ENCODE assay signal across 2 cellular contexts in the genomic region with DNA sequence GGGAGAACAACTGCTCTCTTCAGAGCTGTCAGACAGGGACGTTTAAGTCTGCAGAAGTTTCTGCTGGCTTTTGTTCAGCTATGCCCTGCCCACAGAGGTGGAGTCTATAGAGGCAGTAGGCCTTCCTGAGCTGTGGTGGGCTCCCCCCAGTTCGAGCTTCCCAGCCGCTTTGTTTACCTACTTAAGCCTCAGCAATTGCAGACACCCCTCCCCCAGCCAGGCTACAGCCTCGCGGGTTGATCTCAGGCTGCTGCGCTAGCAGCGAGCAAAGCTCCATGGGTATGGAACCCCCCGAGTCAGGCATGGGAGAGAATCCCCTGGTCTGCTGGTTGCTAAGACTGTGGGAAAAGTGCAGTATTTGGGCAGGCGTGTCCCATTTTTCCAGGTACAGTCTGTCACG. TPM values are rescaled to one million over a fixed set of nuclear protein-coding genes. Genes with fewer than 3 reads are reported as not detected.
"Had no signal": no experiment of that assay in that cellular context is flagged by ENCODE, and none has a peak within 500 bp of the region (broad histone marks: within the 10 kb centered on the region; RNA-seq: fewer than 3 reads in every experiment).

No MANE protein-coding gene starts in this region.

RNA-seq across cellular contexts. Expression of a gene that starts 45.3 kb away (rescaled TPM):
- total RNA-seq: myocyte had no signal
- polyA plus RNA-seq: immature natural killer cell had no signal
